28 cellular contexts compared by ENCODE assay signal in genomic region chr17:55687037-55687436, GRCh38.
"Had no signal": no experiment of that assay in that cellular context is flagged by ENCODE, and none has a peak within 500 bp of the region (broad histone marks: within the 10 kb centered on the region; RNA-seq: fewer than 3 reads in every experiment).

No MANE protein-coding gene starts in this region.

- ATAC-seq: stimulated activated effector memory CD8-positive, alpha-beta T cell treated with anti-CD3 and anti-CD28 coated beads, Interleukin-12 subunit alpha, Interleukin-12 subunit beta, amount 100 ng/mL, for 72 hours; stimulated activated memory B cell treated with anti-CD40 and anti-IgM and Interleukin-4, amounts not matched to agents 10 μg/mL and 1 μg/mL and 100 μg/mL, for 72 hours; stimulated activated naive B cell treated with anti-CD40 and anti-IgM and Interleukin-4, amounts not matched to agents 10 μg/mL and 1 μg/mL and 100 μg/mL, for 72 hours; stimulated activated naive CD8-positive, alpha-beta T cell treated with anti-CD3 and anti-CD28 coated beads, Interleukin-15, amount 100 ng/mL, for 72 hours; stimulated activated naive CD8-positive, alpha-beta T cell treated with anti-CD3 and anti-CD28 coated beads, Interleukin-15, Interleukin-2, amounts not matched to agents 100 U/mL and 50 U/mL, for 24 hours; upper lobe of right lung had no signal

- FAIRE-seq: urothelium cell line had no signal

- H3K4me3 ChIP-seq: stomach, suprapubic skin, testis, thoracic aorta, tibial artery, tibial nerve, transverse colon, upper lobe of left lung, upper lobe of right lung, uterus, vagina had no signal

- DNase-seq: stimulated activated CD4-positive, alpha-beta T cell treated with anti-CD3 and anti-CD28 coated beads, Interleukin-2, amount 100 ng/mL, for 48 hours; stimulated activated CD4-positive, alpha-beta T cell treated with anti-CD3 and anti-CD28 coated beads, Interleukin-4, amount 100 ng/mL, for 1 hour; stimulated activated CD4-positive, alpha-beta T cell treated with anti-CD3 and anti-CD28 coated beads, Interleukin-4, amount 100 ng/mL, for 24 hours; stimulated activated CD4-positive, alpha-beta T cell treated with anti-CD3 and anti-CD28 coated beads, Interleukin-4, amount 100 ng/mL, for 4 hours; stimulated activated CD8-positive, alpha-beta memory T cell treated with anti-CD3 and anti-CD28 coated beads, Interleukin-4, amount 100 ng/mL, for 48 hours; stimulated activated naive B cell treated with anti-CD40 and anti-IgM and Interleukin-4, amounts not matched to agents 10 μg/mL and 1 μg/mL and 100 μg/mL, for 72 hours; stimulated activated naive CD4-positive, alpha-beta T cell; stimulated activated naive CD4-positive, alpha-beta T cell treated with Interleukin-2 at 50 U/mL for 16 hours; stimulated activated naive CD8-positive, alpha-beta T cell treated with anti-CD3 and anti-CD28 coated beads, Interleukin-15, amount 100 ng/mL, for 72 hours; stimulated activated naive CD8-positive, alpha-beta T cell treated with anti-CD3 and anti-CD28 coated beads, Interleukin-15, Interleukin-2, amounts not matched to agents 100 U/mL and 50 U/mL, for 24 hours; stomach; substantia nigra; testis; tibial artery; transverse colon; trophoblast cell; upper lobe of left lung; upper lobe of right lung; uterus had no signal

- H3K27me3 ChIP-seq: stomach, suprapubic skin, testis, tibial nerve, transverse colon, upper lobe of left lung, upper lobe of right lung, uterus, vagina had no signal

- H3K4me1 Mint-ChIP-seq: stimulated activated effector memory CD8-positive, alpha-beta T cell treated with anti-CD3 and anti-CD28 coated beads, Interleukin-12 subunit alpha, Interleukin-12 subunit beta, amount 100 ng/mL, for 72 hours; stimulated activated memory B cell treated with anti-CD40 and anti-IgM and Interleukin-4, amounts not matched to agents 10 μg/mL and 1 μg/mL and 100 μg/mL, for 72 hours; stimulated activated naive B cell treated with anti-CD40 and anti-IgM and Interleukin-4, amounts not matched to agents 10 μg/mL and 1 μg/mL and 100 μg/mL, for 72 hours; stimulated activated naive CD8-positive, alpha-beta T cell treated with anti-CD3 and anti-CD28 coated beads, Interleukin-15, amount 100 ng/mL, for 72 hours had no signal

- H3K36me3 ChIP-seq: stomach, suprapubic skin, thoracic aorta, tibial artery, tibial nerve, transverse colon, upper lobe of left lung, upper lobe of right lung, uterus, vagina had no signal

- H3K4me3 Mint-ChIP-seq: stimulated activated effector memory CD8-positive, alpha-beta T cell treated with anti-CD3 and anti-CD28 coated beads, Interleukin-12 subunit alpha, Interleukin-12 subunit beta, amount 100 ng/mL, for 72 hours; stimulated activated memory B cell treated with anti-CD40 and anti-IgM and Interleukin-4, amounts not matched to agents 10 μg/mL and 1 μg/mL and 100 μg/mL, for 72 hours; stimulated activated naive B cell treated with anti-CD40 and anti-IgM and Interleukin-4, amounts not matched to agents 10 μg/mL and 1 μg/mL and 100 μg/mL, for 72 hours; stimulated activated naive CD8-positive, alpha-beta T cell treated with anti-CD3 and anti-CD28 coated beads, Interleukin-15, amount 100 ng/mL, for 72 hours; stimulated activated naive CD8-positive, alpha-beta T cell treated with anti-CD3 and anti-CD28 coated beads, Interleukin-15, Interleukin-2, amounts not matched to agents 100 ng/mL and 50 ng/mL, for 24 hours; type B pancreatic cell had no signal

- H3K36me3 Mint-ChIP-seq: stimulated activated effector memory CD8-positive, alpha-beta T cell treated with anti-CD3 and anti-CD28 coated beads, Interleukin-12 subunit alpha, Interleukin-12 subunit beta, amount 100 ng/mL, for 72 hours; stimulated activated memory B cell treated with anti-CD40 and anti-IgM and Interleukin-4, amounts not matched to agents 10 μg/mL and 1 μg/mL and 100 μg/mL, for 72 hours; type B pancreatic cell had no signal

- H3K4me1 ChIP-seq: suprapubic skin, testis, tibial artery, upper lobe of left lung, upper lobe of right lung, uterus had no signal

- H3K9me3 ChIP-seq: stomach, suprapubic skin, testis, thoracic aorta, tibial artery, tibial nerve, transverse colon, upper lobe of left lung, upper lobe of right lung, uterus, vagina had no signal

- H3K9me3 Mint-ChIP-seq: stimulated activated effector memory CD8-positive, alpha-beta T cell treated with anti-CD3 and anti-CD28 coated beads, Interleukin-12 subunit alpha, Interleukin-12 subunit beta, amount 100 ng/mL, for 72 hours; stimulated activated memory B cell treated with anti-CD40 and anti-IgM and Interleukin-4, amounts not matched to agents 10 μg/mL and 1 μg/mL and 100 μg/mL, for 72 hours had no signal

- H3K27ac Mint-ChIP-seq: stimulated activated effector memory CD8-positive, alpha-beta T cell treated with anti-CD3 and anti-CD28 coated beads, Interleukin-12 subunit alpha, Interleukin-12 subunit beta, amount 100 ng/mL, for 72 hours; stimulated activated memory B cell treated with anti-CD40 and anti-IgM and Interleukin-4, amounts not matched to agents 10 μg/mL and 1 μg/mL and 100 μg/mL, for 72 hours; stimulated activated naive B cell treated with anti-CD40 and anti-IgM and Interleukin-4, amounts not matched to agents 10 μg/mL and 1 μg/mL and 100 μg/mL, for 72 hours; stimulated activated naive CD8-positive, alpha-beta T cell treated with anti-CD3 and anti-CD28 coated beads, Interleukin-15, amount 100 ng/mL, for 72 hours; stimulated activated naive CD8-positive, alpha-beta T cell treated with anti-CD3 and anti-CD28 coated beads, Interleukin-15, Interleukin-2, amounts not matched to agents 100 ng/mL and 50 ng/mL, for 24 hours; type B pancreatic cell had no signal

- H3K27ac ChIP-seq: stomach, suprapubic skin, testis, thoracic aorta, tibial artery, tibial nerve, transverse colon, upper lobe of left lung, upper lobe of right lung, uterus, vagina had no signal
